8 cellular contexts compared by ENCODE assay signal in the genomic region with DNA sequence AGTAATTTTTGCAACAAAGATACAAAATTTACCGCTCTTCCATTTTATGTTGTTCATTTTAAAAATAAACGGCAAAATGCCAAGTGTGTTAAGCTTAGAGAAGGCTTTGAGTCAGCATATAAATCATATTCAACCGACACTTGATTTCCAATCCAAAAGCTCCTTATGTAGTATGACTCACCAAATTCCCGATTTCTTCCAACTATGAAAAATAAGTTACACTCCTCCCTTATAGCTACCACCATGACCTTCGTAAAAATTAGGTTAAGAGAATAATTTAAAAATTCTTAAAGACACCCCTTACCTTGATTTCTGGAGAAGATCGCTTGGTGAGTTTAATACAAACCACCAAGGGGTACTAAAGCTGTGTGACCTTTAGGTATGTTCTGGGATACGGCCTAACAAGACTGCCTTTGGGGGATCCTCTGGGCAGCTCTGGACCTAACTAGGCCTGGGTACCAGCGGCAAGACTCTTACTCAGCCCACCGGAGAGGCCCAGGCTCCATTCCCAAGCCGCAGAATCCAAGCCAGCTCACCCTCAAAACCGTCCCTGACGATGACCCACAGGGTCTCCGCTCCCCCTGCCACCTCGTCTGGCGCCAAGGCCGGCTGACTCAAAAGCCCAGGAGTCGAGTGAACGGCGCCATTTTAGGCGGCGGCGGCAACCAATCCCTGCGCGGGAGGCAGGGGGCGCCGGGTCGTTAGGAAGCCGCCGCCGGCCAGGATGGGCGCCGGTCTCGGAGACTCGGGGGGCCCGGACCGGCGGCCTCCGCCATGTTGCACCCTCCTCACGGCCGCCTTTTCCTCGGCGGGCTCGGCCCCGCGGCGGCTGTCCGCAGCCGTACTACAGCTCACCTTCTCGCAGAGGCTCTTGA. TPM values are rescaled to one million over a fixed set of nuclear protein-coding genes. Genes with fewer than 3 reads are reported as not detected.
DNase-seq lines count a peak whose midpoint lies in the region; ATAC-seq and TF ChIP-seq lines count a peak whose summit lies in the region.

No MANE protein-coding gene starts in this region.

- ATAC-seq in GM18498 (IDR thresholded peaks at IDR 0.05; ENCODE audit: unreplicated experiment), result peak; percentile 43

- TF ChIP-seq CTCF in HFF-Myc (IDR thresholded peaks at IDR 0.05; ENCODE audit: low read depth, low read length, missing control alignments), result no peak

- H3K4me3 ChIP-seq in HFF-Myc (replicated peaks; ENCODE audit: low read depth, low read length), result peak overlapping the region; percentile 85

- DNase-seq in HFF-Myc (ENCODE audit: extremely low read depth, low read depth) (no peak), NAMALWA (ENCODE audit: low spot score) (peak; percentile 80), cerebellum (ENCODE audit: low spot score) (peak; percentile 52), kidney tubule cell (ENCODE audit: low spot score) (peak; percentile 76), epidermal melanocyte (ENCODE audit: insufficient read length, low spot score) (no peak)
- peak; percentile 40 for DNase-seq in activated CD4-positive, alpha-beta T cell treated with anti-CD3 and anti-CD28 coated beads for 1 hour
- DNase-seq in stimulated activated CD4-positive, alpha-beta T cell treated with anti-CD3 and anti-CD28 coated beads, Interleukin-1b, Interleukin-23, amount 100 ng/mL, for 24 hours (ENCODE audit: low read depth in 4 of 4, low spot score in 1 of 4), result peak; percentile 26 to 44 (median 35)

RNA-seq across cellular contexts. Expression of gene PPP2CA, which starts 0.7 kb away (rescaled TPM):
- total RNA-seq in cerebellum, result 98.4 TPM

RNA-seq across cellular contexts. Expression of gene SKP1, which starts 48.4 kb away (rescaled TPM):
- 167 TPM for total RNA-seq in cerebellum

Comparison
In these comparisons a context has a peak if more than half of its experiments do, and no peak if none do; other contexts are left out.
1. DNase-seq: peak in NAMALWA (single experiment), activated CD4-positive, alpha-beta T cell treated with anti-CD3 and anti-CD28 coated beads for 1 hour (single experiment), cerebellum (single experiment), kidney tubule cell (single experiment) and stimulated activated CD4-positive, alpha-beta T cell treated with anti-CD3 and anti-CD28 coated beads, Interleukin-1b, Interleukin-23, amount 100 ng/mL, for 24 hours (4 of 4); none in HFF-Myc (single experiment) and epidermal melanocyte (single experiment).